25 cellular contexts compared by ENCODE assay signal in genomic region chr18:14944838-14945237, GRCh38.
DNase-seq lines count a peak whose midpoint lies in the region; ATAC-seq, FAIRE-seq and TF ChIP-seq lines count a peak whose summit lies in the region.
"Had no signal": no experiment of that assay in that cellular context is flagged by ENCODE, and none has a peak within 500 bp of the region (broad histone marks: within the 10 kb centered on the region; RNA-seq: fewer than 3 reads in every experiment).

No MANE protein-coding gene starts in this region.

- DNase-seq in NCI-H524 (lab: John Stamatoyannopoulos, UW): peak; percentile 34 to 70
- no peak for DNase-seq in NCI-H524 treated with DMSO at 0.1 percent for 48 hours (lab: John Stamatoyannopoulos, UW)
- peak; percentile 18 for DNase-seq in Right ventricle myocardium inferior (ENCODE audit: missing footprints)
- no peak for DNase-seq in left ventricle myocardium inferior
- peak; percentile 42 for DNase-seq in kidney
- DNase-seq in posterior vena cava (ENCODE audit: low spot score): peak; percentile 25
- no peak for DNase-seq in GM03348 (ENCODE audit: low spot score)
- no peak for DNase-seq in stimulated activated naive CD8-positive, alpha-beta T cell treated with anti-CD3 and anti-CD28 coated beads, Interleukin-15, amount 100 ng/mL, for 72 hours
- DNase-seq: Caco-2; CD4-positive, CD25-positive, alpha-beta regulatory T cell; DMS153; DND-41; GM23248; H7; HCEC 1CT had no signal

- peak overlapping the region in 1 of 2 donors; percentile 72 for H3K27ac Mint-ChIP-seq in stimulated activated naive CD8-positive, alpha-beta T cell treated with anti-CD3 and anti-CD28 coated beads, Interleukin-15, amount 100 ng/mL, for 72 hours
- H3K27ac Mint-ChIP-seq: B cell; CD8-positive, alpha-beta T cell had no signal

- H3K9ac ChIP-seq in kidney (ENCODE audit: low read length in 2 of 2): no peak overlapping the region
- H3K9ac ChIP-seq: BLaER1, GM23248 had no signal

- no peak overlapping the region for H3K27ac ChIP-seq in left ventricle myocardium inferior (replicated peaks)
- no peak overlapping the region for H3K27ac ChIP-seq in kidney (ENCODE audit: low read depth in 2 of 2, low read length in 2 of 2)
- H3K27ac ChIP-seq: 22Rv1, BLaER1, C4-2B, GM23248 had no signal

- H3K9me3 Mint-ChIP-seq in stimulated activated naive CD8-positive, alpha-beta T cell treated with anti-CD3 and anti-CD28 coated beads, Interleukin-15, amount 100 ng/mL, for 72 hours: no peaks in the 10 kb centered on the region
- H3K9me3 Mint-ChIP-seq: CD4-positive, CD25-positive, alpha-beta regulatory T cell; CD8-positive, alpha-beta T cell had no signal

- TF ChIP-seq CTCF in left ventricle myocardium inferior (IDR thresholded peaks at IDR 0.05; ENCODE audit: borderline replicate concordance): no peak
- no peak for TF ChIP-seq CTCF in kidney (IDR thresholded peaks at IDR 0.05; ENCODE audit: borderline replicate concordance, extremely low read depth, insufficient read depth)

- no peaks in the 10 kb centered on the region for H3K27me3 Mint-ChIP-seq in stimulated activated naive CD8-positive, alpha-beta T cell treated with anti-CD3 and anti-CD28 coated beads, Interleukin-15, amount 100 ng/mL, for 72 hours
- H3K27me3 Mint-ChIP-seq: B cell had no signal

- intact Hi-C loops in Right ventricle myocardium inferior (cut with DNase I): no loop called here
- intact Hi-C loops in left ventricle myocardium inferior (cut with micrococcal nuclease): no loop called here
- intact Hi-C loops in kidney (cut with DNase I): no loop called here
- intact Hi-C loops in posterior vena cava (cut with DNase I): no loop called here

- no peaks in the 10 kb centered on the region for H3K9me3 ChIP-seq in left ventricle myocardium inferior (replicated peaks)
- H3K9me3 ChIP-seq in kidney (ENCODE audit: control insufficient read depth in 1 of 2, low read length in 2 of 2): no peaks in the 10 kb centered on the region
- H3K9me3 ChIP-seq: BLaER1, Caco-2 had no signal

- H3K4me1 ChIP-seq in left ventricle myocardium inferior: no peaks in the 10 kb centered on the region
- no peaks in the 10 kb centered on the region for H3K4me1 ChIP-seq in kidney (ENCODE audit: control insufficient read depth in 1 of 2, insufficient read depth in 1 of 2, low read depth in 1 of 2, low read length in 2 of 2)
- H3K4me1 ChIP-seq: BLaER1, Caco-2 had no signal

- no peaks in the 10 kb centered on the region for H3K36me3 ChIP-seq in left ventricle myocardium inferior
- H3K36me3 ChIP-seq in kidney (ENCODE audit: control insufficient read depth in 1 of 2, insufficient read depth in 2 of 2, low read length in 2 of 2): no peaks in the 10 kb centered on the region
- H3K36me3 ChIP-seq: BLaER1 had no signal

- H3K27me3 ChIP-seq in left ventricle myocardium inferior (ENCODE audit: low read depth): peaks cover 31% of the 10 kb centered on the region
- H3K27me3 ChIP-seq: BLaER1 had no signal

- no peaks in the 10 kb centered on the region for H3K4me1 Mint-ChIP-seq in stimulated activated naive CD8-positive, alpha-beta T cell treated with anti-CD3 and anti-CD28 coated beads, Interleukin-15, amount 100 ng/mL, for 72 hours
- H3K4me1 Mint-ChIP-seq: B cell; CD4-positive, CD25-positive, alpha-beta regulatory T cell had no signal

- H3K4me3 ChIP-seq in left ventricle myocardium inferior: no peak overlapping the region
- no peak overlapping the region for H3K4me3 ChIP-seq in kidney (ENCODE audit: low read length in 2 of 2)
- H3K4me3 ChIP-seq: BLaER1, GM12878, GM23248 had no signal

- H3K4me3 Mint-ChIP-seq in stimulated activated naive CD8-positive, alpha-beta T cell treated with anti-CD3 and anti-CD28 coated beads, Interleukin-15, amount 100 ng/mL, for 72 hours: no peak overlapping the region
- H3K4me3 Mint-ChIP-seq: B cell; CD4-positive, CD25-positive, alpha-beta regulatory T cell; CD8-positive, alpha-beta T cell had no signal

- no peak for FAIRE-seq in kidney (lab: Jason Lieb, UNC)
- FAIRE-seq: A204.1, G401.6, GM12878, GM19239, H1 had no signal

- no peak for ATAC-seq in Right ventricle myocardium inferior
- ATAC-seq in stimulated activated naive CD8-positive, alpha-beta T cell treated with anti-CD3 and anti-CD28 coated beads, Interleukin-15, amount 100 ng/mL, for 72 hours: no peak
- ATAC-seq: CD8-positive, alpha-beta T cell; GM12878 had no signal

Comparison
In these comparisons a context has a peak if more than half of its experiments do, and no peak if none do; other contexts are left out.
1. DNase-seq: peak in NCI-H524 (2 of 2), Right ventricle myocardium inferior (single experiment), kidney (single experiment) and posterior vena cava (single experiment); none in NCI-H524 treated with DMSO at 0.1 percent for 48 hours (single experiment), left ventricle myocardium inferior (single experiment), GM03348 (single experiment) and stimulated activated naive CD8-positive, alpha-beta T cell treated with anti-CD3 and anti-CD28 coated beads, Interleukin-15, amount 100 ng/mL, for 72 hours (0 of 2).